ENCODE assay signal across 23 cellular contexts in the genomic region with DNA sequence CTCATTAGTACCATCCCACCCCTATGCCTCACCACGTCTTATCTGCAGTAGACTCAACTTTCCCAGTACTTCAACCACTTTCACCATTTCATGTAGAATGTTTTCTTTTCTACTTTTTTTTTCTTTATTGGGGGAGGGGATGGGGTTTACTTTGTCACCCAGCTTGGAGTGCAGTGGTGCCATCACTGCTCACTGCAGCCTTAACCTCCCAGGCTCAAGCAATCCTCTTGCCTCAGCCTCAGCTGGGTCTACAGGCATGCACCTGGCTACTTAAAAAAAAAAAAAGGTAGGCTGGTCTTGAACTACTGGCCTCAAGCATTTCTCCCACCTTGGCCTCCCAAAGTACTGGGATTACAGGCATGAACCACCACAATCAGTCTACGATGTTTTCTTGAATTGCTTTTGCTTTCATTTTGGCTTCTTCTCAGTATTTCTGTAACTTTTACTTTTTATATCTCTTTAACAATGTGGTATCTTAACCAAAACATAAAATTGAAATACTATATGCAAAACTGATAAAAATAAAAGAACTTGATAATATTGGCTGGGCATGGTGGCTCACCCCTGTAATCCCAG.
"Had no signal": no experiment of that assay in that cellular context is flagged by ENCODE, and none has a peak within 500 bp of the region (broad histone marks: within the 10 kb centered on the region; RNA-seq: fewer than 3 reads in every experiment).

No MANE protein-coding gene starts in this region.

- H3K27me3 ChIP-seq: SJSA1 had no signal

- H3K4me3 ChIP-seq: SJSA1, SK-N-MC had no signal

- H3K36me3 Mint-ChIP-seq: T-cell had no signal

- H3K36me3 ChIP-seq: SJSA1 had no signal

- H3K4me1 ChIP-seq: SJSA1 had no signal

- H3K9me3 ChIP-seq: SJSA1 had no signal

- H3K27me3 Mint-ChIP-seq: T-cell had no signal

- ATAC-seq: T-cell had no signal

- H3K4me3 Mint-ChIP-seq: T-cell; T-helper 1 cell treated with Interleukin-12 subunit alpha and Interleukin-12 subunit beta and Interleukin-4 antibody, amounts not matched to agents 30 μg/mL and 1 μg/mL, for 36 hours had no signal

- H3K9me3 Mint-ChIP-seq: T-helper 1 cell treated with Interleukin-12 subunit alpha and Interleukin-12 subunit beta and Interleukin-4 antibody, amounts not matched to agents 30 μg/mL and 1 μg/mL, for 36 hours had no signal

- H3K27ac ChIP-seq: SJSA1, SK-N-MC had no signal

- H3K4me1 Mint-ChIP-seq: T-cell had no signal

- DNase-seq: KBM-7, MV-4-11, NCI-H1048, NCI-H1105, NCI-H1417, NCI-H1436 treated with DMSO at 0.1 percent for 48 hours, NCI-H1694, NCI-H187 treated with DMSO at 0.1 percent for 48 hours, NCI-H2081, NCI-H2107, NCI-H2171, NCI-H345, NCI-H524, NCI-H526 treated with DMSO at 0.1 percent for 48 hours, NCI-H748 treated with DMSO at 0.1 percent for 48 hours, Right ventricle myocardium superior, RPMI8226, SIG-M5, SW 1271, T-cell had no signal

- H3K27ac Mint-ChIP-seq: T-cell; T-helper 1 cell treated with Interleukin-12 subunit alpha and Interleukin-12 subunit beta and Interleukin-4 antibody, amounts not matched to agents 30 μg/mL and 1 μg/mL, for 36 hours had no signal
